Comparison of ENCODE assay signal across 23 cellular contexts in the genomic region with DNA sequence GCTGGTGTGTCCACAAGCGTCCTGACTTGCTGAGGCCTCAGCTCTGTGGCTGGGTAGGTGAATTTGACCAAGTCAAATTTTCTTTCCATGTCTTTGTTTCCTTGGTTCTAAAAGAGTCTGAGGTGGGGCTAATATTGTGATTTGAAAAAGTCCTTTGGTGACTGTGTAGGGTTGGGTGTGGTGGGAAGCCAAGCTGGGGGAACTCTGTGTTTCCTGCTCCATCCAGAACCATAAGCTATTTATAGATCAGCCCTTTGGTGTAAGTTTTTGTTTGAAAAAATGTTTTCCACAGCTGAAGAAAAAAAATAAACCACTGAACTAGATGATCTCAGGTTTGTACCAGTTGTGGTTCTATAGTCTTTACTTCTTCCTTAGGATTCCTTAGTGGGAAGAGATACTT.
"Had no signal": no experiment of that assay in that cellular context is flagged by ENCODE, and none has a peak within 500 bp of the region (broad histone marks: within the 10 kb centered on the region; RNA-seq: fewer than 3 reads in every experiment).

No MANE protein-coding gene starts in this region.

- H3K4me2 ChIP-seq: hepatocyte had no signal

- H2AFZ ChIP-seq: hepatocyte had no signal

- H3K9me3 ChIP-seq: body of pancreas, pancreas, prostate gland, testis, transverse colon had no signal

- H3K36me3 Mint-ChIP-seq: activated CD8-positive, alpha-beta memory T cell treated with anti-CD3 and anti-CD28 coated beads, Interleukin-2, amount 10 ng/mL, durations not matched to agents 7 days and 5 days; activated naive CD4-positive, alpha-beta T cell treated with anti-CD3 and anti-CD28 coated beads, Interleukin-2, amount 50 U/mL, for 72 hours; naive thymus-derived CD4-positive, alpha-beta T cell had no signal

- H3K27ac ChIP-seq: body of pancreas, coronary artery, hepatocyte, pancreas, prostate gland, testis, transverse colon had no signal

- H3K27me3 ChIP-seq: body of pancreas, dorsolateral prefrontal cortex, hepatocyte, pancreas, testis, transverse colon had no signal

- H3K4me3 Mint-ChIP-seq: activated CD8-positive, alpha-beta memory T cell treated with anti-CD3 and anti-CD28 coated beads, Interleukin-2, amount 10 ng/mL, durations not matched to agents 7 days and 5 days; activated CD8-positive, alpha-beta T cell treated with anti-CD3 and anti-CD28 coated beads, Interleukin-2, amount 10 ng/mL, durations not matched to agents 7 days and 5 days; naive thymus-derived CD4-positive, alpha-beta T cell had no signal

- FAIRE-seq: endothelial cell of umbilical vein, pancreas had no signal

- H3K4me3 ChIP-seq: body of pancreas, coronary artery, dorsolateral prefrontal cortex, hepatocyte, pancreas, prostate gland, testis, transverse colon had no signal

- H3K4me1 ChIP-seq: body of pancreas, pancreas, prostate gland, transverse colon had no signal

- DNase-seq: activated CD4-positive, alpha-beta T cell treated with anti-CD3 and anti-CD28 coated beads, Interleukin-2, amount 50 U/mL, for 1 hour; activated CD8-positive, alpha-beta memory T cell treated with anti-CD3 and anti-CD28 coated beads, Interleukin-2, amount 10 ng/mL, durations not matched to agents 7 days and 5 days; activated CD8-positive, alpha-beta T cell treated with anti-CD3 and anti-CD28 coated beads, Interleukin-2, amount 10 ng/mL, durations not matched to agents 7 days and 5 days; activated T-cell treated with anti-CD3 and anti-CD28 coated beads, Interleukin-2, amount 50 U/mL, for 48 hours; body of pancreas; cerebellar nuclear complex; dorsolateral prefrontal cortex; foreskin melanocyte; islet precursor cell; mammary epithelial cell; naive thymus-derived CD4-positive, alpha-beta T cell; pancreas; retina; stimulated activated naive CD8-positive, alpha-beta T cell treated with anti-CD3 and anti-CD28 coated beads, Interleukin-15, Interleukin-2, amounts not matched to agents 100 U/mL and 50 U/mL, for 24 hours; T-helper 2 cell; testis; transverse colon had no signal

- H3K4me1 Mint-ChIP-seq: activated CD8-positive, alpha-beta memory T cell treated with anti-CD3 and anti-CD28 coated beads, Interleukin-2, amount 10 ng/mL, durations not matched to agents 7 days and 5 days; naive thymus-derived CD4-positive, alpha-beta T cell had no signal

- H3K36me3 ChIP-seq: pancreas, prostate gland, transverse colon had no signal

- H3K79me2 ChIP-seq: hepatocyte had no signal

- H3K27ac Mint-ChIP-seq: activated CD8-positive, alpha-beta memory T cell treated with anti-CD3 and anti-CD28 coated beads, Interleukin-2, amount 10 ng/mL, durations not matched to agents 7 days and 5 days; activated CD8-positive, alpha-beta T cell treated with anti-CD3 and anti-CD28 coated beads, Interleukin-2, amount 10 ng/mL, durations not matched to agents 7 days and 5 days; activated naive CD4-positive, alpha-beta T cell treated with anti-CD3 and anti-CD28 coated beads, Interleukin-2, amount 50 U/mL, for 72 hours; activated T-helper 2 cell treated with anti-CD3 and anti-CD28 coated beads, Interferon-gamma antibody, Interleukin-2, Interleukin-4, amounts not matched to agents 10 μg/mL and 5 μg/mL and 100 μg/mL, durations not matched to agents 14 hours and 24 hours and 36 hours; naive thymus-derived CD4-positive, alpha-beta T cell had no signal

- ATAC-seq: activated CD8-positive, alpha-beta memory T cell treated with anti-CD3 and anti-CD28 coated beads, Interleukin-2, amount 10 ng/mL, durations not matched to agents 7 days and 5 days; activated CD8-positive, alpha-beta T cell treated with anti-CD3 and anti-CD28 coated beads, Interleukin-2, amount 10 ng/mL, durations not matched to agents 7 days and 5 days; activated naive CD4-positive, alpha-beta T cell treated with anti-CD3 and anti-CD28 coated beads, Interleukin-2, amount 50 U/mL, for 72 hours; body of pancreas; naive thymus-derived CD4-positive, alpha-beta T cell; pancreas; stimulated activated naive CD8-positive, alpha-beta T cell treated with anti-CD3 and anti-CD28 coated beads, Interleukin-15, Interleukin-2, amounts not matched to agents 100 U/mL and 50 U/mL, for 24 hours had no signal

- H3K9me3 Mint-ChIP-seq: activated naive CD4-positive, alpha-beta T cell treated with anti-CD3 and anti-CD28 coated beads, Interleukin-2, amount 50 U/mL, for 72 hours; activated T-helper 2 cell treated with anti-CD3 and anti-CD28 coated beads, Interferon-gamma antibody, Interleukin-2, Interleukin-4, amounts not matched to agents 10 μg/mL and 5 μg/mL and 100 μg/mL, durations not matched to agents 14 hours and 24 hours and 36 hours had no signal
